ENCODE assay signal across 12 cellular contexts in genomic region chr14:20866963-20867362, GRCh38. TPM values are rescaled to one million over a fixed set of nuclear protein-coding genes. Genes with fewer than 3 reads are reported as not detected.
DNase-seq lines count a peak whose midpoint lies in the region; ATAC-seq lines count a peak whose summit lies in the region.
"Had no signal": no experiment of that assay in that cellular context is flagged by ENCODE, and none has a peak within 500 bp of the region (broad histone marks: within the 10 kb centered on the region; RNA-seq: fewer than 3 reads in every experiment).

No MANE protein-coding gene starts in this region.

- peak; percentile 5 for DNase-seq in stimulated activated naive CD8-positive, alpha-beta T cell treated with anti-CD3 and anti-CD28 coated beads, Interleukin-15, Interleukin-2, amounts not matched to agents 100 U/mL and 50 U/mL, for 24 hours
- no peak for DNase-seq in stimulated activated naive CD8-positive, alpha-beta T cell treated with anti-CD3 and anti-CD28 coated beads, Interleukin-15, amount 100 ng/mL, for 72 hours
- DNase-seq in SK-MEL-5 (ENCODE audit: low read depth, low spot score) (peak; percentile 58), left ventricle myocardium superior (no peak), NCI-H510A treated with DMSO at 0.1 percent for 48 hours (lab: John Stamatoyannopoulos, UW) (no peak), COLO829 (ENCODE audit: low spot score) (no peak)
- no peak for DNase-seq in activated naive CD8-positive, alpha-beta T cell treated with anti-CD3 and anti-CD28 coated beads for 36 hours
- DNase-seq: activated CD4-positive, alpha-beta T cell treated with anti-CD3 and anti-CD28 coated beads, Interleukin-2, amount 10 ng/mL, durations not matched to agents 24 days and 14 days; cortex of kidney; MG63; naive thymus-derived CD8-positive, alpha-beta T cell had no signal

- no peaks in the 10 kb centered on the region for H3K9me3 Mint-ChIP-seq in stimulated activated naive CD8-positive, alpha-beta T cell treated with anti-CD3 and anti-CD28 coated beads, Interleukin-15, amount 100 ng/mL, for 72 hours
- H3K9me3 Mint-ChIP-seq in activated naive CD8-positive, alpha-beta T cell treated with anti-CD3 and anti-CD28 coated beads for 36 hours, result no peaks in the 10 kb centered on the region
- H3K9me3 Mint-ChIP-seq: activated CD4-positive, alpha-beta T cell treated with anti-CD3 and anti-CD28 coated beads, Interleukin-2, amount 10 ng/mL, durations not matched to agents 24 days and 14 days; naive thymus-derived CD8-positive, alpha-beta T cell had no signal

- H3K27me3 Mint-ChIP-seq in stimulated activated naive CD8-positive, alpha-beta T cell treated with anti-CD3 and anti-CD28 coated beads, Interleukin-15, amount 100 ng/mL, for 72 hours, result no peaks in the 10 kb centered on the region
- H3K27me3 Mint-ChIP-seq in activated naive CD8-positive, alpha-beta T cell treated with anti-CD3 and anti-CD28 coated beads for 36 hours, result peaks cover 16% of the 10 kb centered on the region

- intact Hi-C loops in left ventricle myocardium superior (cut with micrococcal nuclease), result no loop called here

- H3K4me1 Mint-ChIP-seq in stimulated activated naive CD8-positive, alpha-beta T cell treated with anti-CD3 and anti-CD28 coated beads, Interleukin-15, amount 100 ng/mL, for 72 hours, result no peaks in the 10 kb centered on the region
- H3K4me1 Mint-ChIP-seq in activated naive CD8-positive, alpha-beta T cell treated with anti-CD3 and anti-CD28 coated beads for 36 hours, result no peaks in the 10 kb centered on the region
- H3K4me1 Mint-ChIP-seq: activated CD4-positive, alpha-beta T cell treated with anti-CD3 and anti-CD28 coated beads, Interleukin-2, amount 10 ng/mL, durations not matched to agents 24 days and 14 days; naive thymus-derived CD8-positive, alpha-beta T cell had no signal

- in situ Hi-C loops in SK-MEL-5 (cut with HindIII; ENCODE audit: low pct_unique_long_range_greater_than_20kb, low sequenced_read_pairs), result no loop called here

- H3K27ac Mint-ChIP-seq in stimulated activated naive CD8-positive, alpha-beta T cell treated with anti-CD3 and anti-CD28 coated beads, Interleukin-15, amount 100 ng/mL, for 72 hours, result no peak overlapping the region
- no peak overlapping the region for H3K27ac Mint-ChIP-seq in activated naive CD8-positive, alpha-beta T cell treated with anti-CD3 and anti-CD28 coated beads for 36 hours
- H3K27ac Mint-ChIP-seq: activated CD4-positive, alpha-beta T cell treated with anti-CD3 and anti-CD28 coated beads, Interleukin-2, amount 10 ng/mL, durations not matched to agents 24 days and 14 days; naive thymus-derived CD8-positive, alpha-beta T cell had no signal

- H3K36me3 Mint-ChIP-seq in activated naive CD8-positive, alpha-beta T cell treated with anti-CD3 and anti-CD28 coated beads for 36 hours, result no peaks in the 10 kb centered on the region
- H3K36me3 Mint-ChIP-seq: naive thymus-derived CD8-positive, alpha-beta T cell had no signal

- H3K4me3 Mint-ChIP-seq in stimulated activated naive CD8-positive, alpha-beta T cell treated with anti-CD3 and anti-CD28 coated beads, Interleukin-15, amount 100 ng/mL, for 72 hours, result no peak overlapping the region
- no peak overlapping the region for H3K4me3 Mint-ChIP-seq in activated naive CD8-positive, alpha-beta T cell treated with anti-CD3 and anti-CD28 coated beads for 36 hours
- H3K4me3 Mint-ChIP-seq: activated CD4-positive, alpha-beta T cell treated with anti-CD3 and anti-CD28 coated beads, Interleukin-2, amount 10 ng/mL, durations not matched to agents 24 days and 14 days; naive thymus-derived CD8-positive, alpha-beta T cell had no signal

- no peak for ATAC-seq in stimulated activated naive CD8-positive, alpha-beta T cell treated with anti-CD3 and anti-CD28 coated beads, Interleukin-15, Interleukin-2, amounts not matched to agents 100 U/mL and 50 U/mL, for 24 hours
- no peak for ATAC-seq in stimulated activated naive CD8-positive, alpha-beta T cell treated with anti-CD3 and anti-CD28 coated beads, Interleukin-15, amount 100 ng/mL, for 72 hours
- ATAC-seq in left ventricle myocardium superior (peak; percentile 43), GM18858 (IDR thresholded peaks at IDR 0.05; ENCODE audit: unreplicated experiment) (no peak)
- ATAC-seq: naive thymus-derived CD8-positive, alpha-beta T cell had no signal

RNA-seq across cellular contexts. Expression of gene RNASE3, which starts 24.2 kb away (rescaled TPM):
- not detected in 2 replicates for total RNA-seq in SK-MEL-5 (2014; rRNA removed; shearing (Covaris generic))
- polyA plus RNA-seq in SK-MEL-5 (2015; cell fraction: cytosol; rRNA removed), result not detected in 2 replicates
- not detected in 2 replicates for polyA plus RNA-seq in SK-MEL-5 (2015; cell fraction: nucleus; rRNA removed)
- not detected for total RNA-seq in left ventricle myocardium superior
- total RNA-seq in activated naive CD8-positive, alpha-beta T cell treated with anti-CD3 and anti-CD28 coated beads for 36 hours, result not detected
- total RNA-seq: activated CD4-positive, alpha-beta T cell treated with anti-CD3 and anti-CD28 coated beads, Interleukin-2, amount 10 ng/mL, durations not matched to agents 24 days and 14 days; naive thymus-derived CD8-positive, alpha-beta T cell had no signal
- polyA plus RNA-seq: naive thymus-derived CD8-positive, alpha-beta T cell had no signal

Comparison
In these comparisons a context has a peak if more than half of its experiments do, and no peak if none do; other contexts are left out.
1. DNase-seq: peak in stimulated activated naive CD8-positive, alpha-beta T cell treated with anti-CD3 and anti-CD28 coated beads, Interleukin-15, Interleukin-2, amounts not matched to agents 100 U/mL and 50 U/mL, for 24 hours (single experiment) and SK-MEL-5 (single experiment); none in stimulated activated naive CD8-positive, alpha-beta T cell treated with anti-CD3 and anti-CD28 coated beads, Interleukin-15, amount 100 ng/mL, for 72 hours (0 of 2), left ventricle myocardium superior (single experiment), NCI-H510A treated with DMSO at 0.1 percent for 48 hours (single experiment), COLO829 (single experiment) and activated naive CD8-positive, alpha-beta T cell treated with anti-CD3 and anti-CD28 coated beads for 36 hours (single experiment).